In genomic region chr11:61268588-61269250, GRCh38 we compare ENCODE assay signal across 38 cellular contexts. TPM values are rescaled to one million over a fixed set of nuclear protein-coding genes. Genes with fewer than 3 reads are reported as not detected.
"Had no signal": no experiment of that assay in that cellular context is flagged by ENCODE, and none has a peak within 500 bp of the region (broad histone marks: within the 10 kb centered on the region; RNA-seq: fewer than 3 reads in every experiment).

No MANE protein-coding gene starts in this region.

- DNase-seq: activated B cell treated with CpG ODN at 0.5 μM for 24 hours; activated CD4-positive, alpha-beta memory T cell treated with anti-CD3 and anti-CD28 coated beads, Interleukin-2, amount 10 ng/mL, durations not matched to agents 7 days and 5 days; activated CD4-positive, alpha-beta T cell treated with anti-CD3 and anti-CD28 coated beads for 4 hours; activated CD4-positive, alpha-beta T cell treated with anti-CD3 and anti-CD28 coated beads, Interleukin-2, amount 10 ng/mL, durations not matched to agents 24 days and 14 days; activated CD4-positive, alpha-beta T cell treated with anti-CD3 and anti-CD28 coated beads, Interleukin-2, amount 50 U/mL, for 1 hour; activated CD4-positive, alpha-beta T cell treated with anti-CD3 and anti-CD28 coated beads, Interleukin-2, amount 50 U/mL, for 4 hours; activated CD4-positive, CD25-positive, alpha-beta regulatory T cell treated with anti-CD3 and anti-CD28 coated beads, Interleukin-2, amount 50 U/mL, for 72 hours; activated CD8-positive, alpha-beta memory T cell treated with anti-CD3 and anti-CD28 coated beads for 24 hours; activated CD8-positive, alpha-beta memory T cell treated with anti-CD3 and anti-CD28 coated beads, Interleukin-2, amount 10 ng/mL, durations not matched to agents 7 days and 5 days; activated CD8-positive, alpha-beta memory T cell treated with anti-CD3 and anti-CD28 coated beads, Interleukin-2, amount 50 U/mL, for 48 hours; activated CD8-positive, alpha-beta T cell treated with anti-CD3 and anti-CD28 coated beads, Interleukin-2, amount 10 ng/mL, durations not matched to agents 7 days and 5 days; activated effector memory CD4-positive, alpha-beta T cell treated with Interleukin-2 at 50 U/mL for 16 hours; activated gamma-delta T cell; activated naive CD4-positive, alpha-beta T cell treated with anti-CD3 and anti-CD28 coated beads, Interleukin-2, amount 10 ng/mL, durations not matched to agents 7 days and 5 days; activated naive CD4-positive, alpha-beta T cell treated with Interleukin-2 at 50 U/mL for 16 hours; activated naive CD8-positive, alpha-beta T cell treated with anti-CD3 and anti-CD28 coated beads, Interleukin-2, amount 10 ng/mL, durations not matched to agents 7 days and 5 days; activated naive CD8-positive, alpha-beta T cell treated with anti-CD3 and anti-CD28 coated beads, Interleukin-2, amount 50 U/mL, for 24 hours; activated T-cell treated with anti-CD3 and anti-CD28 coated beads, Interleukin-2, amount 50 U/mL, for 24 hours; activated T-cell treated with anti-CD3 and anti-CD28 coated beads, Interleukin-2, amount 50 U/mL, for 48 hours; amygdala; anterior cingulate cortex; caudate nucleus; cerebellar nuclear complex; T-helper 2 cell; T-helper 9 cell had no signal

- H3K27ac ChIP-seq: ascending aorta, cardiac muscle cell, VCaP had no signal

- H3K27me3 Mint-ChIP-seq: activated B cell treated with CpG ODN at 0.5 μM for 24 hours; activated CD4-positive, alpha-beta memory T cell treated with anti-CD3 and anti-CD28 coated beads, Interleukin-2, amount 10 ng/mL, durations not matched to agents 7 days and 5 days; activated CD4-positive, alpha-beta T cell treated with anti-CD3 and anti-CD28 coated beads, Interleukin-2, amount 10 ng/mL, durations not matched to agents 24 days and 14 days; activated CD8-positive, alpha-beta memory T cell treated with anti-CD3 and anti-CD28 coated beads, Interleukin-2, amount 10 ng/mL, durations not matched to agents 7 days and 5 days; activated naive CD4-positive, alpha-beta T cell treated with anti-CD3 and anti-CD28 coated beads, Interleukin-2, amount 10 ng/mL, durations not matched to agents 7 days and 5 days; activated naive CD4-positive, alpha-beta T cell treated with anti-CD3 and anti-CD28 coated beads, Interleukin-2, amount 50 U/mL, for 24 hours; activated naive CD8-positive, alpha-beta T cell; activated naive CD8-positive, alpha-beta T cell treated with anti-CD3 and anti-CD28 coated beads, Interleukin-2, amount 10 ng/mL, durations not matched to agents 7 days and 5 days; activated naive CD8-positive, alpha-beta T cell treated with anti-CD3 and anti-CD28 coated beads, Interleukin-2, amount 50 U/mL, for 24 hours; activated T-cell treated with anti-CD3 and anti-CD28 coated beads, Interleukin-2, amount 50 U/mL, for 24 hours had no signal

- H3K36me3 Mint-ChIP-seq: activated CD8-positive, alpha-beta memory T cell treated with anti-CD3 and anti-CD28 coated beads, Interleukin-2, amount 10 ng/mL, durations not matched to agents 7 days and 5 days; activated naive CD4-positive, alpha-beta T cell treated with anti-CD3 and anti-CD28 coated beads, Interleukin-2, amount 10 ng/mL, durations not matched to agents 7 days and 5 days; activated naive CD4-positive, alpha-beta T cell treated with anti-CD3 and anti-CD28 coated beads, Interleukin-2, amount 50 U/mL, for 24 hours; activated naive CD8-positive, alpha-beta T cell; activated naive CD8-positive, alpha-beta T cell treated with anti-CD3 and anti-CD28 coated beads, Interleukin-2, amount 10 ng/mL, durations not matched to agents 7 days and 5 days had no signal

- H3K9me3 ChIP-seq: ascending aorta had no signal

- H3K4me1 Mint-ChIP-seq: activated B cell treated with CpG ODN at 0.5 μM for 24 hours; activated naive CD4-positive, alpha-beta T cell treated with anti-CD3 and anti-CD28 coated beads, Interleukin-2, amount 10 ng/mL, durations not matched to agents 7 days and 5 days; activated naive CD4-positive, alpha-beta T cell treated with anti-CD3 and anti-CD28 coated beads, Interleukin-2, amount 50 U/mL, for 24 hours; activated naive CD8-positive, alpha-beta T cell treated with anti-CD3 and anti-CD28 coated beads, Interleukin-2, amount 10 ng/mL, durations not matched to agents 7 days and 5 days; activated naive CD8-positive, alpha-beta T cell treated with anti-CD3 and anti-CD28 coated beads, Interleukin-2, amount 50 U/mL, for 24 hours; brain; central memory CD8-positive, alpha-beta T cell had no signal

- H3K9me3 Mint-ChIP-seq: activated B cell treated with CpG ODN at 0.5 μM for 24 hours; activated CD4-positive, alpha-beta memory T cell treated with anti-CD3 and anti-CD28 coated beads, Interleukin-2, amount 10 ng/mL, durations not matched to agents 7 days and 5 days; activated CD4-positive, alpha-beta T cell treated with anti-CD3 and anti-CD28 coated beads, Interleukin-2, amount 10 ng/mL, durations not matched to agents 24 days and 14 days; activated naive CD4-positive, alpha-beta T cell treated with anti-CD3 and anti-CD28 coated beads, Interleukin-2, amount 10 ng/mL, durations not matched to agents 7 days and 5 days; activated naive CD4-positive, alpha-beta T cell treated with anti-CD3 and anti-CD28 coated beads, Interleukin-2, amount 50 U/mL, for 24 hours; activated naive CD8-positive, alpha-beta T cell treated with anti-CD3 and anti-CD28 coated beads, Interleukin-2, amount 10 ng/mL, durations not matched to agents 7 days and 5 days; activated naive CD8-positive, alpha-beta T cell treated with anti-CD3 and anti-CD28 coated beads, Interleukin-2, amount 50 U/mL, for 24 hours; activated T-cell treated with anti-CD3 and anti-CD28 coated beads, Interleukin-2, amount 50 U/mL, for 24 hours; activated T-helper 2 cell treated with anti-CD3 and anti-CD28 coated beads, Interferon-gamma antibody, Interleukin-2, Interleukin-4, amounts not matched to agents 10 μg/mL and 5 μg/mL and 100 μg/mL, durations not matched to agents 14 hours and 24 hours and 36 hours; brain; central memory CD8-positive, alpha-beta T cell; T-helper 1 cell treated with Interleukin-12 subunit alpha and Interleukin-12 subunit beta and Interleukin-4 antibody, amounts not matched to agents 30 μg/mL and 1 μg/mL, for 36 hours; T-helper 2 cell treated with Interferon-gamma antibody and Interleukin-4, amounts not matched to agents 5 μg/mL and 100 μg/mL, for 36 hours had no signal

- FAIRE-seq: bronchial epithelial cell, TTC549 had no signal

- H3K4me3 Mint-ChIP-seq: activated B cell treated with CpG ODN at 0.5 μM for 24 hours; activated CD4-positive, alpha-beta memory T cell treated with anti-CD3 and anti-CD28 coated beads, Interleukin-2, amount 10 ng/mL, durations not matched to agents 7 days and 5 days; activated CD4-positive, alpha-beta T cell treated with anti-CD3 and anti-CD28 coated beads, Interleukin-2, amount 10 ng/mL, durations not matched to agents 24 days and 14 days; activated CD8-positive, alpha-beta memory T cell treated with anti-CD3 and anti-CD28 coated beads, Interleukin-2, amount 10 ng/mL, durations not matched to agents 7 days and 5 days; activated CD8-positive, alpha-beta T cell treated with anti-CD3 and anti-CD28 coated beads, Interleukin-2, amount 10 ng/mL, durations not matched to agents 7 days and 5 days; activated naive CD4-positive, alpha-beta T cell treated with anti-CD3 and anti-CD28 coated beads, Interleukin-2, amount 10 ng/mL, durations not matched to agents 7 days and 5 days; activated naive CD4-positive, alpha-beta T cell treated with anti-CD3 and anti-CD28 coated beads, Interleukin-2, amount 50 U/mL, for 24 hours; activated naive CD8-positive, alpha-beta T cell; activated naive CD8-positive, alpha-beta T cell treated with anti-CD3 and anti-CD28 coated beads, Interleukin-2, amount 10 ng/mL, durations not matched to agents 7 days and 5 days; activated naive CD8-positive, alpha-beta T cell treated with anti-CD3 and anti-CD28 coated beads, Interleukin-2, amount 50 U/mL, for 24 hours; activated T-cell treated with anti-CD3 and anti-CD28 coated beads, Interleukin-2, amount 50 U/mL, for 24 hours; brain; central memory CD8-positive, alpha-beta T cell; T-helper 1 cell treated with Interleukin-12 subunit alpha and Interleukin-12 subunit beta and Interleukin-4 antibody, amounts not matched to agents 30 μg/mL and 1 μg/mL, for 36 hours; T-helper 2 cell treated with Interferon-gamma antibody and Interleukin-4, amounts not matched to agents 5 μg/mL and 100 μg/mL, for 36 hours had no signal

- H3K27me3 ChIP-seq: ascending aorta, cardiac muscle cell had no signal

- H3K27ac Mint-ChIP-seq: activated B cell treated with CpG ODN at 0.5 μM for 24 hours; activated CD4-positive, alpha-beta T cell treated with anti-CD3 and anti-CD28 coated beads, Interleukin-2, amount 10 ng/mL, durations not matched to agents 24 days and 14 days; activated CD8-positive, alpha-beta memory T cell treated with anti-CD3 and anti-CD28 coated beads, Interleukin-2, amount 10 ng/mL, durations not matched to agents 7 days and 5 days; activated CD8-positive, alpha-beta T cell treated with anti-CD3 and anti-CD28 coated beads, Interleukin-2, amount 10 ng/mL, durations not matched to agents 7 days and 5 days; activated naive CD4-positive, alpha-beta T cell treated with anti-CD3 and anti-CD28 coated beads, Interleukin-2, amount 10 ng/mL, durations not matched to agents 7 days and 5 days; activated naive CD4-positive, alpha-beta T cell treated with anti-CD3 and anti-CD28 coated beads, Interleukin-2, amount 50 U/mL, for 24 hours; activated naive CD8-positive, alpha-beta T cell; activated naive CD8-positive, alpha-beta T cell treated with anti-CD3 and anti-CD28 coated beads, Interleukin-2, amount 10 ng/mL, durations not matched to agents 7 days and 5 days; activated naive CD8-positive, alpha-beta T cell treated with anti-CD3 and anti-CD28 coated beads, Interleukin-2, amount 50 U/mL, for 24 hours; activated T-cell treated with anti-CD3 and anti-CD28 coated beads, Interleukin-2, amount 50 U/mL, for 24 hours; activated T-helper 2 cell treated with anti-CD3 and anti-CD28 coated beads, Interferon-gamma antibody, Interleukin-2, Interleukin-4, amounts not matched to agents 10 μg/mL and 5 μg/mL and 100 μg/mL, durations not matched to agents 14 hours and 24 hours and 36 hours; brain; T-helper 2 cell treated with Interferon-gamma antibody and Interleukin-4, amounts not matched to agents 5 μg/mL and 100 μg/mL, for 36 hours had no signal

- H3K36me3 ChIP-seq: ascending aorta, cardiac muscle cell had no signal

- ATAC-seq: activated CD8-positive, alpha-beta T cell treated with anti-CD3 and anti-CD28 coated beads, Interleukin-2, amount 10 ng/mL, durations not matched to agents 7 days and 5 days; activated naive CD8-positive, alpha-beta T cell treated with anti-CD3 and anti-CD28 coated beads, Interleukin-2, amount 50 U/mL, for 24 hours had no signal

- H3K4me3 ChIP-seq: ascending aorta, cardiac muscle cell had no signal

- H3K4me1 ChIP-seq: ascending aorta had no signal

RNA-seq across cellular contexts. Expression of gene PGA5, which starts 27.7 kb away (rescaled TPM):
- total RNA-seq: activated B cell treated with CpG ODN at 0.5 μM for 24 hours; activated CD4-positive, alpha-beta memory T cell treated with anti-CD3 and anti-CD28 coated beads, Interleukin-2, amount 10 ng/mL, durations not matched to agents 7 days and 5 days; activated CD4-positive, alpha-beta T cell treated with anti-CD3 and anti-CD28 coated beads, Interleukin-2, amount 10 ng/mL, durations not matched to agents 24 days and 14 days; activated CD8-positive, alpha-beta memory T cell treated with anti-CD3 and anti-CD28 coated beads, Interleukin-2, amount 10 ng/mL, durations not matched to agents 7 days and 5 days; activated CD8-positive, alpha-beta T cell treated with anti-CD3 and anti-CD28 coated beads, Interleukin-2, amount 10 ng/mL, durations not matched to agents 7 days and 5 days; activated naive CD8-positive, alpha-beta T cell treated with anti-CD3 and anti-CD28 coated beads, Interleukin-2, amount 10 ng/mL, durations not matched to agents 7 days and 5 days; activated T-helper 2 cell treated with anti-CD3 and anti-CD28 coated beads, Interferon-gamma antibody, Interleukin-2, Interleukin-4, amounts not matched to agents 10 μg/mL and 5 μg/mL and 100 μg/mL, durations not matched to agents 14 hours and 24 hours and 36 hours; bronchial epithelial cell; chondrocyte had no signal

RNA-seq across cellular contexts. Expression of gene PGA4, which starts 46.6 kb away (rescaled TPM):
- total RNA-seq: activated B cell treated with CpG ODN at 0.5 μM for 24 hours; activated CD4-positive, alpha-beta memory T cell treated with anti-CD3 and anti-CD28 coated beads, Interleukin-2, amount 10 ng/mL, durations not matched to agents 7 days and 5 days; activated CD4-positive, alpha-beta T cell treated with anti-CD3 and anti-CD28 coated beads, Interleukin-2, amount 10 ng/mL, durations not matched to agents 24 days and 14 days; activated CD8-positive, alpha-beta memory T cell treated with anti-CD3 and anti-CD28 coated beads, Interleukin-2, amount 10 ng/mL, durations not matched to agents 7 days and 5 days; activated CD8-positive, alpha-beta T cell treated with anti-CD3 and anti-CD28 coated beads, Interleukin-2, amount 10 ng/mL, durations not matched to agents 7 days and 5 days; activated naive CD8-positive, alpha-beta T cell treated with anti-CD3 and anti-CD28 coated beads, Interleukin-2, amount 10 ng/mL, durations not matched to agents 7 days and 5 days; activated T-helper 2 cell treated with anti-CD3 and anti-CD28 coated beads, Interferon-gamma antibody, Interleukin-2, Interleukin-4, amounts not matched to agents 10 μg/mL and 5 μg/mL and 100 μg/mL, durations not matched to agents 14 hours and 24 hours and 36 hours; bronchial epithelial cell; chondrocyte had no signal
